Comparison of ENCODE assay signal across 1 cellular context in the genomic region with DNA sequence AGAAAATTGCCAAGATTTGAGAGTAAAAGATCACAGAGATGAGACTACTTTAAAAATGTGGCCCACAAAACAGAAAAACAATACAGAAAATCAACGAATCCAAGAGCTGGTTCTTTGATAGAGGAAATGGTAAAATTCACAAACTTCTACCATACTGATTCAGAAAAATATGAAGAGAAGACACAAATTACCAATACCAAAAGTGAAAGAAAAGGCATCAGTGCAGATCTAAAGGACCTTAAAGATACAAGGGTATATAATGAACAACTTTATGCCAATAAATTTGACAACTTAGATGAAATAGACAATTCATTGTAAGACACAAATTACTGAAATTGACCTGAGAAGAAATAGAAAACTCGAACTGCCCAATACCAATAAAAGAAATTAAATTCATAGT.
TF ChIP-seq lines count a peak whose summit lies in the region.

No MANE protein-coding gene starts in this region.

TF ChIP-seq in SK-N-SH, 30 proteins besides CTCF, POLR2A, EP300 and RAD21 (continued from another document):
- TF ChIP-seq, protein P1, sequence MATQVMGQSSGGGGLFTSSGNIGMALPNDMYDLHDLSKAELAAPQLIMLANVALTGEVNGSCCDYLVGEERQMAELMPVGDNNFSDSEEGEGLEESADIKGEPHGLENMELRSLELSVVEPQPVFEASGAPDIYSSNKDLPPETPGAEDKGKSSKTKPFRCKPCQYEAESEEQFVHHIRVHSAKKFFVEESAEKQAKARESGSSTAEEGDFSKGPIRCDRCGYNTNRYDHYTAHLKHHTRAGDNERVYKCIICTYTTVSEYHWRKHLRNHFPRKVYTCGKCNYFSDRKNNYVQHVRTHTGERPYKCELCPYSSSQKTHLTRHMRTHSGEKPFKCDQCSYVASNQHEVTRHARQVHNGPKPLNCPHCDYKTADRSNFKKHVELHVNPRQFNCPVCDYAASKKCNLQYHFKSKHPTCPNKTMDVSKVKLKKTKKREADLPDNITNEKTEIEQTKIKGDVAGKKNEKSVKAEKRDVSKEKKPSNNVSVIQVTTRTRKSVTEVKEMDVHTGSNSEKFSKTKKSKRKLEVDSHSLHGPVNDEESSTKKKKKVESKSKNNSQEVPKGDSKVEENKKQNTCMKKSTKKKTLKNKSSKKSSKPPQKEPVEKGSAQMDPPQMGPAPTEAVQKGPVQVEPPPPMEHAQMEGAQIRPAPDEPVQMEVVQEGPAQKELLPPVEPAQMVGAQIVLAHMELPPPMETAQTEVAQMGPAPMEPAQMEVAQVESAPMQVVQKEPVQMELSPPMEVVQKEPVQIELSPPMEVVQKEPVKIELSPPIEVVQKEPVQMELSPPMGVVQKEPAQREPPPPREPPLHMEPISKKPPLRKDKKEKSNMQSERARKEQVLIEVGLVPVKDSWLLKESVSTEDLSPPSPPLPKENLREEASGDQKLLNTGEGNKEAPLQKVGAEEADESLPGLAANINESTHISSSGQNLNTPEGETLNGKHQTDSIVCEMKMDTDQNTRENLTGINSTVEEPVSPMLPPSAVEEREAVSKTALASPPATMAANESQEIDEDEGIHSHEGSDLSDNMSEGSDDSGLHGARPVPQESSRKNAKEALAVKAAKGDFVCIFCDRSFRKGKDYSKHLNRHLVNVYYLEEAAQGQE (IDR thresholded peaks at IDR 0.05; ENCODE audit: low read depth, low read length): no peak
- TF ChIP-seq, protein P2, sequence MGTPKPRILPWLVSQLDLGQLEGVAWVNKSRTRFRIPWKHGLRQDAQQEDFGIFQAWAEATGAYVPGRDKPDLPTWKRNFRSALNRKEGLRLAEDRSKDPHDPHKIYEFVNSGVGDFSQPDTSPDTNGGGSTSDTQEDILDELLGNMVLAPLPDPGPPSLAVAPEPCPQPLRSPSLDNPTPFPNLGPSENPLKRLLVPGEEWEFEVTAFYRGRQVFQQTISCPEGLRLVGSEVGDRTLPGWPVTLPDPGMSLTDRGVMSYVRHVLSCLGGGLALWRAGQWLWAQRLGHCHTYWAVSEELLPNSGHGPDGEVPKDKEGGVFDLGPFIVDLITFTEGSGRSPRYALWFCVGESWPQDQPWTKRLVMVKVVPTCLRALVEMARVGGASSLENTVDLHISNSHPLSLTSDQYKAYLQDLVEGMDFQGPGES (IDR thresholded peaks at IDR 0.05; ENCODE audit: low read depth, low read length): no peak
- TF ChIP-seq RXRA (IDR thresholded peaks at IDR 0.05; ENCODE audit: borderline replicate concordance, low read depth) (no peak), YY1 (IDR thresholded peaks at IDR 0.05; ENCODE audit: low read depth) (no peak), NRF1 (IDR thresholded peaks at IDR 0.05; ENCODE audit: low read depth, low read length) (no peak), FOXM1 (IDR thresholded peaks at IDR 0.05; ENCODE audit: low read depth) (no peak), CHD2 (IDR thresholded peaks at IDR 0.05; ENCODE audit: low read length, partially characterized antibody) (no peak), POLR2AphosphoS5 (IDR thresholded peaks at IDR 0.05; ENCODE audit: low read depth, low read length) (no peak), TCF12 (IDR thresholded peaks at IDR 0.05) (no peak), GATA2 (CRISPR knock-in tag; IDR thresholded peaks at IDR 0.05) (no peak), GABPA (IDR thresholded peaks at IDR 0.05; ENCODE audit: low read depth) (no peak), MEF2A (IDR thresholded peaks at IDR 0.05; ENCODE audit: borderline replicate concordance, low read depth) (no peak)
- TF ChIP-seq, protein P3, sequence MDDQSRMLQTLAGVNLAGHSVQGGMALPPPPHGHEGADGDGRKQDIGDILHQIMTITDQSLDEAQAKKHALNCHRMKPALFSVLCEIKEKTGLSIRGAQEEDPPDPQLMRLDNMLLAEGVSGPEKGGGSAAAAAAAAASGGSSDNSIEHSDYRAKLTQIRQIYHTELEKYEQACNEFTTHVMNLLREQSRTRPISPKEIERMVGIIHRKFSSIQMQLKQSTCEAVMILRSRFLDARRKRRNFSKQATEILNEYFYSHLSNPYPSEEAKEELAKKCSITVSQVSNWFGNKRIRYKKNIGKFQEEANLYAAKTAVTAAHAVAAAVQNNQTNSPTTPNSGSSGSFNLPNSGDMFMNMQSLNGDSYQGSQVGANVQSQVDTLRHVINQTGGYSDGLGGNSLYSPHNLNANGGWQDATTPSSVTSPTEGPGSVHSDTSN (IDR thresholded peaks at IDR 0.05): no peak
- TF ChIP-seq, protein P4, sequence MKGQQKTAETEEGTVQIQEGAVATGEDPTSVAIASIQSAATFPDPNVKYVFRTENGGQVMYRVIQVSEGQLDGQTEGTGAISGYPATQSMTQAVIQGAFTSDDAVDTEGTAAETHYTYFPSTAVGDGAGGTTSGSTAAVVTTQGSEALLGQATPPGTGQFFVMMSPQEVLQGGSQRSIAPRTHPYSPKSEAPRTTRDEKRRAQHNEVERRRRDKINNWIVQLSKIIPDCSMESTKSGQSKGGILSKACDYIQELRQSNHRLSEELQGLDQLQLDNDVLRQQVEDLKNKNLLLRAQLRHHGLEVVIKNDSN (IDR thresholded peaks at IDR 0.05; ENCODE audit: borderline replicate concordance, low read depth): no peak
- TF ChIP-seq, protein P5, sequence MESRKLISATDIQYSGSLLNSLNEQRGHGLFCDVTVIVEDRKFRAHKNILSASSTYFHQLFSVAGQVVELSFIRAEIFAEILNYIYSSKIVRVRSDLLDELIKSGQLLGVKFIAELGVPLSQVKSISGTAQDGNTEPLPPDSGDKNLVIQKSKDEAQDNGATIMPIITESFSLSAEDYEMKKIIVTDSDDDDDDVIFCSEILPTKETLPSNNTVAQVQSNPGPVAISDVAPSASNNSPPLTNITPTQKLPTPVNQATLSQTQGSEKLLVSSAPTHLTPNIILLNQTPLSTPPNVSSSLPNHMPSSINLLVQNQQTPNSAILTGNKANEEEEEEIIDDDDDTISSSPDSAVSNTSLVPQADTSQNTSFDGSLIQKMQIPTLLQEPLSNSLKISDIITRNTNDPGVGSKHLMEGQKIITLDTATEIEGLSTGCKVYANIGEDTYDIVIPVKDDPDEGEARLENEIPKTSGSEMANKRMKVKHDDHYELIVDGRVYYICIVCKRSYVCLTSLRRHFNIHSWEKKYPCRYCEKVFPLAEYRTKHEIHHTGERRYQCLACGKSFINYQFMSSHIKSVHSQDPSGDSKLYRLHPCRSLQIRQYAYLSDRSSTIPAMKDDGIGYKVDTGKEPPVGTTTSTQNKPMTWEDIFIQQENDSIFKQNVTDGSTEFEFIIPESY (IDR thresholded peaks at IDR 0.05; ENCODE audit: borderline replicate concordance, low read depth): no peak
TF ChIP-seq in SK-N-SH: peak in this region for 0.
